ENCODE assay signal across 1 cellular context in genomic region chr21:41365377-41366107, GRCh38.
TF ChIP-seq lines count a peak whose summit lies in the region.

No MANE protein-coding gene starts in this region.

TF ChIP-seq in HepG2, 621 proteins besides CTCF, POLR2A, EP300 and RAD21:
- no peak for TF ChIP-seq ZNF230 (CRISPR knock-in tag; IDR thresholded peaks at IDR 0.05)
- no peak for TF ChIP-seq ZNF724P (CRISPR knock-in tag; IDR thresholded peaks at IDR 0.05; ENCODE audit: borderline replicate concordance)
- no peak for TF ChIP-seq HOXD1 (CRISPR knock-in tag; IDR thresholded peaks at IDR 0.05)
- no peak for TF ChIP-seq ISL2 (CRISPR knock-in tag; IDR thresholded peaks at IDR 0.05)
- TF ChIP-seq ZNF777 (CRISPR knock-in tag; IDR thresholded peaks at IDR 0.05), result no peak
- no peak for TF ChIP-seq ZNF3 (CRISPR knock-in tag; IDR thresholded peaks at IDR 0.05)
- TF ChIP-seq ELK4 (CRISPR knock-in tag; IDR thresholded peaks at IDR 0.05; ENCODE audit: borderline replicate concordance), result no peak
- no peak for TF ChIP-seq NFIC (IDR thresholded peaks at IDR 0.05; ENCODE audit: low read length)
- TF ChIP-seq IRF2 (CRISPR knock-in tag; IDR thresholded peaks at IDR 0.05), result no peak
- TF ChIP-seq ZBTB38 (CRISPR knock-in tag; IDR thresholded peaks at IDR 0.05), result no peak
- no peak for TF ChIP-seq HNRNPL (IDR thresholded peaks at IDR 0.05; ENCODE audit: low read depth, low read length)
- TF ChIP-seq ARNT (IDR thresholded peaks at IDR 0.05), result no peak
- TF ChIP-seq FIP1L1 (IDR thresholded peaks at IDR 0.05; ENCODE audit: borderline replicate concordance, insufficient read depth, low read depth, low read length), result no peak
- no peak for TF ChIP-seq FOXO1 (CRISPR knock-in tag; IDR thresholded peaks at IDR 0.05)
- no peak for TF ChIP-seq HMGXB3 (CRISPR knock-in tag; IDR thresholded peaks at IDR 0.05; ENCODE audit: borderline replicate concordance)
- no peak for TF ChIP-seq MED1 (CRISPR knock-in tag; IDR thresholded peaks at IDR 0.05)
- TF ChIP-seq FOXP1 (IDR thresholded peaks at IDR 0.05), result no peak
- no peak for TF ChIP-seq FOXP1 (CRISPR knock-in tag; IDR thresholded peaks at IDR 0.05)
- TF ChIP-seq ERF (CRISPR knock-in tag; IDR thresholded peaks at IDR 0.05), result no peak
- TF ChIP-seq ZFAT (CRISPR knock-in tag; conservative IDR thresholded peaks at IDR 0.05), result no peak
